In genomic region chr11:57499413-57499982, GRCh38 we compare ENCODE assay signal across 9 cellular contexts. TPM values are rescaled to one million over a fixed set of nuclear protein-coding genes. Genes with fewer than 3 reads are reported as not detected.
DNase-seq lines count a peak whose midpoint lies in the region; ATAC-seq, FAIRE-seq and TF ChIP-seq lines count a peak whose summit lies in the region.
"Had no signal": no experiment of that assay in that cellular context is flagged by ENCODE, and none has a peak within 500 bp of the region (broad histone marks: within the 10 kb centered on the region; RNA-seq: fewer than 3 reads in every experiment).

No MANE protein-coding gene starts in this region.

- intact Hi-C loops in stomach (cut with DNase I; ENCODE audit: low total_unique reads): no loop called here

- no peaks in the 10 kb centered on the region for H3K9me3 Mint-ChIP-seq in WTC11

- H3K4me3 Mint-ChIP-seq in WTC11: peak overlapping the region; percentile 51

- DNase-seq in GOT3 (lab: John Stamatoyannopoulos, UW) (peak; percentile 42), MG63 (peak; percentile 95), WTC11 (ENCODE audit: low spot score) (peak; percentile 99), mesenteric fat pad (ENCODE audit: low spot score) (peak; percentile 98), stomach (peak; percentile 97), UCSD-AML1 (lab: John Stamatoyannopoulos, UW; ENCODE audit: unreplicated experiment) (no peak)

- TF ChIP-seq POLR2A in stomach (IDR thresholded peaks at IDR 0.05): no peak

- H3K9me3 ChIP-seq in MG63: no peaks in the 10 kb centered on the region
- no peaks in the 10 kb centered on the region for H3K9me3 ChIP-seq in esophagus (ENCODE audit: control insufficient read depth in 2 of 2, insufficient read depth in 1 of 2, low read depth in 1 of 2, low read length in 1 of 2)
- H3K9me3 ChIP-seq in stomach: no peaks in the 10 kb centered on the region

- peak overlapping the region; percentile 86; the same call in 1 of the 2 replicates for H3K27ac Mint-ChIP-seq in WTC11

- POLR2A ChIA-PET in WTC11 (lab: Charles Lee): interaction anchor here (0.7 to 1.6 kb wide), 7 partner anchors 15 to 263 kb away, joined by 3 to 13 read pairs (median 4); partner anchors contain the start of gene SLC43A1

- peak overlapping the region; percentile 26 to 82 for H3K27ac ChIP-seq in esophagus (ENCODE audit: low read depth in 2 of 2, low read length in 1 of 2)
- peak overlapping the region; percentile 84 to 92 (median 86) for H3K27ac ChIP-seq in stomach

- H3K4me3 ChIP-seq in MG63 (peak overlapping the region; percentile 28), esophagus (ENCODE audit: low read depth in 1 of 2, low read length in 2 of 2) (no peak overlapping the region), stomach (peak overlapping the region; percentile 23 to 32 (median 26))

- H3K27me3 Mint-ChIP-seq in WTC11 (ENCODE audit: low read depth): no peaks in the 10 kb centered on the region; the same call in 1 of the 2 replicates

- 8 to 11% methylated on average over 34 to 35 of the region's 35 CpGs for WGBS in esophagus, 2 donors
- WGBS in stomach, 5 donors: 6 to 20% (median 13%) methylated on average over 23 to 35 of the region's 35 CpGs

- H3K27me3 ChIP-seq in MG63 (no peaks in the 10 kb centered on the region), esophagus (ENCODE audit: control insufficient read depth in 1 of 2, insufficient read depth in 2 of 2, low read length in 2 of 2) (no peaks in the 10 kb centered on the region), stomach (no peaks in the 10 kb centered on the region)

- peak; percentile 100 for ATAC-seq in WTC11

- H3K4me1 Mint-ChIP-seq in WTC11: peaks cover 41% of the 10 kb centered on the region

- FAIRE-seq in G401.6 (lab: Jason Lieb, UNC): peak; percentile 92

- H3K36me3 ChIP-seq in MG63 (no peaks in the 10 kb centered on the region), esophagus (ENCODE audit: control insufficient read depth in 2 of 2, insufficient read depth in 2 of 2, low read length in 1 of 2) (no peaks in the 10 kb centered on the region), stomach (peaks cover 3 to 35% (median 24%) of the 10 kb centered on the region in 4 donors)

- peaks cover 10% of the 10 kb centered on the region for H3K36me3 Mint-ChIP-seq in WTC11

- CTCF ChIA-PET in WTC11 (lab: Charles Lee): interaction anchor here (0.6 to 4.8 kb wide), 9 partner anchors 8 to 260 kb away, joined by 3 to 28 read pairs (median 4); partner anchors contain the start of genes SLC43A1 and UBE2L6

- H3K4me1 ChIP-seq in esophagus (ENCODE audit: control insufficient read depth in 2 of 2, insufficient read depth in 2 of 2, low read length in 1 of 2) (peaks cover 0 to 4% of the 10 kb centered on the region in 2 donors), stomach (peaks cover 37 to 67% (median 55%) of the 10 kb centered on the region in 4 donors)

- TF ChIP-seq CTCF in WTC11 (IDR thresholded peaks at IDR 0.05) (no peak), stomach (IDR thresholded peaks at IDR 0.05) (peak in 2 of 7 experiments; percentile 6 to 26)

- TF ChIP-seq EP300 in stomach (IDR thresholded peaks at IDR 0.05): no peak

TF ChIP-seq in WTC11, 78 proteins besides CTCF, POLR2A, EP300 and RAD21:
- TF ChIP-seq JUN (CRISPR knock-in tag; IDR thresholded peaks at IDR 0.05): no peak
- TF ChIP-seq ETV6 (CRISPR knock-in tag; IDR thresholded peaks at IDR 0.05): no peak
- no peak for TF ChIP-seq FOXJ3 (CRISPR knock-in tag; IDR thresholded peaks at IDR 0.05; ENCODE audit: borderline replicate concordance)
- TF ChIP-seq NFYB (CRISPR knock-in tag; conservative IDR thresholded peaks at IDR 0.05; ENCODE audit: low read depth): peak; percentile 64
- TF ChIP-seq ZNF121 (CRISPR knock-in tag; IDR thresholded peaks at IDR 0.05): peak; percentile 94
- TF ChIP-seq TCF7 (CRISPR knock-in tag; IDR thresholded peaks at IDR 0.05; ENCODE audit: low read depth): no peak
- no peak for TF ChIP-seq AFF4 (CRISPR knock-in tag; IDR thresholded peaks at IDR 0.05; ENCODE audit: borderline replicate concordance)
- peak; percentile 70; the same call in 1 of the 2 replicates for TF ChIP-seq SP1 (CRISPR knock-in tag; conservative IDR thresholded peaks at IDR 0.05)
- 0 out of 2 replicates have a peak, but pooled peaks have one; percentile 25 for TF ChIP-seq E2F5 (CRISPR knock-in tag; IDR thresholded peaks at IDR 0.05)
- TF ChIP-seq MAX (CRISPR knock-in tag; IDR thresholded peaks at IDR 0.05): peak; percentile 54; the same call in 1 of the 2 replicates

RNA-seq across cellular contexts. Expression of gene SLC43A1, which starts 16.0 kb away (rescaled TPM):
- 3.2 and 4.0 TPM in 2 replicates for total RNA-seq in MG63 (2014; rRNA removed; shearing (Covaris generic); ENCODE audit: low replicate concordance)
- total RNA-seq in WTC11 (2021) (20.5 to 27.1 TPM (median 21.5 TPM) in 3 replicates), mesenteric fat pad (8.4 TPM), stomach (10 to 100 TPM; 10.5 to 38.4 (median 18.5) TPM)
- polyA plus RNA-seq in esophagus (1 to 10 TPM; 2.5 to 3.7 TPM), stomach (10 to 100 TPM; 16.0 to 24.6 (median 19.7) TPM)

RNA-seq across cellular contexts. Expression of gene TIMM10, which starts 31.1 kb away (rescaled TPM):
- 99.6 and 106 TPM in 2 replicates for total RNA-seq in MG63 (2014; rRNA removed; shearing (Covaris generic); ENCODE audit: low replicate concordance)
- total RNA-seq in WTC11 (2021) (63.5 to 92.8 TPM (median 68.4 TPM) in 3 replicates), mesenteric fat pad (48.0 TPM), stomach (10 to 100 TPM in 3 of 5 donors, 1 to 10 TPM in 2; 1.7 to 51.3 (median 31.3) TPM)
- polyA plus RNA-seq in esophagus (10 to 100 TPM; 38.8 to 61.6 TPM), stomach (10 to 100 TPM; 66.7 to 79.6 (median 73.7) TPM)

RNA-seq across cellular contexts. Expression of gene SMTNL1, which starts 37.9 kb away (rescaled TPM):
- not detected in 2 replicates for total RNA-seq in MG63 (2014; rRNA removed; shearing (Covaris generic); ENCODE audit: low replicate concordance)
- total RNA-seq in WTC11 (2021) (0.26 to 0.39 TPM (median 0.34 TPM) in 3 replicates), mesenteric fat pad (not detected), stomach (not detected)
- polyA plus RNA-seq in esophagus (not detected), stomach (not detected)
- total RNA-seq: activated CD8-positive, alpha-beta memory T cell treated with anti-CD3 and anti-CD28 coated beads for 36 hours had no signal

RNA-seq across cellular contexts. Expression of gene RTN4RL2, which starts 39.2 kb away (rescaled TPM):
- 0.03 and 1.6 TPM in 2 replicates for total RNA-seq in MG63 (2014; rRNA removed; shearing (Covaris generic); ENCODE audit: low replicate concordance)
- 13.8 to 15.5 TPM (median 14.3 TPM) in 3 replicates for total RNA-seq in WTC11 (2021)
- polyA plus RNA-seq in esophagus: under 1 TPM; 0.20 to 0.49 TPM
- total RNA-seq in mesenteric fat pad: 2.8 TPM
- total RNA-seq in stomach: 1 to 10 TPM in 2 of 5 donors, not detected in 3; 3.9 to 8.1 TPM
- under 1 TPM; 0.75 to 0.78 (median 0.76) TPM for polyA plus RNA-seq in stomach

Comparison
In these comparisons a context has a peak if more than half of its experiments do, and no peak if none do; other contexts are left out.
1. H3K4me3 ChIP-seq: peak in MG63 (single experiment) and stomach (4 of 4); none in esophagus (0 of 2).